Comparison of ENCODE assay signal across 19 cellular contexts in the genomic region with DNA sequence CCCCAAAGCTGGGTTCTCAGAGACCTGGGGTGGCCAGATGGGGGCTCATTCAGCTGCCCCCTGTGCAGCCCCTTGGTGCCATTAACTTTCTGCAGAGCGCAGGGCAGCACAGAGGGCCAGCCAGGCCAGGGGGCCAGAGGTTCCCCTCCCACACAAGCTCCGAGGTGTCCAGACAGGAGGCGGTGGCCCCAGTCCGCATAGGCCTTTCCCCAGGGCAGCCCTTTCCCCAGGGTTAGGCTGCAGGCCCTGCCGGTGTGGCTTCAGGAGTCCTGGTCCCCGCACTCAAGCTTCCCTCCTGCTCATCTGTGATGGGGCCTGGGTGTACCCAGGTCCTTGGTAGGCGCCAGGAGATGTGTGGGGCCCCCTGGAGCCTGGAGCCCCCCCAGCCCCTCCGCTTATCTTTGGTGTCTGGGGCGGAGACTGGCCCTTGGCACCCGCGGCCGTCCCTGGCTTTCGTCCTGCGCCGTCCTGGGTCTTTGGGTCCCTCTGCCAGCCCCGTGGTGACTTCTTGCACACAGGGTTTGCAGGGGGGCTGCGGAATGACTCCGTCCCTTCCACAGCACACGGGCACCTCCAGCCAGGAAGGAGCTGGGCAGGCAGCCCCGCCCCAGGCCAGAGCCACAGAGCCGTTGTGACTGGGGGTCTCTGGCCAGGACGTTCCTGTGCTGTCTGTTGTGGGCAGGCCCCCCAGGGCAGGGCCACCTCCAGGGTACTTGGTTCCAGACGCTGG.
"Had no signal": no experiment of that assay in that cellular context is flagged by ENCODE, and none has a peak within 500 bp of the region (broad histone marks: within the 10 kb centered on the region; RNA-seq: fewer than 3 reads in every experiment).

No MANE protein-coding gene starts in this region.

- DNase-seq: cortex of kidney; effector memory CD4-positive, alpha-beta T cell; mesenchymal stem cell; midbrain; nephron progenitor cell; small intestine; stimulated activated CD4-positive, alpha-beta T cell treated with anti-CD3 and anti-CD28 coated beads, Interleukin-12 subunit alpha, Interleukin-12 subunit beta, amount 100 ng/mL, for 4 hours; stimulated activated CD4-positive, alpha-beta T cell treated with anti-CD3 and anti-CD28 coated beads, Interleukin-2, amount 100 ng/mL, for 48 hours; stimulated activated naive CD4-positive, alpha-beta T cell treated with Interleukin-2 at 50 U/mL for 16 hours; testis; transverse colon had no signal

- H3K27me3 ChIP-seq: testis had no signal

- H3K9me3 ChIP-seq: heart right ventricle, left lung, neutrophil, testis, transverse colon had no signal

- H3K36me3 ChIP-seq: heart right ventricle, left lung, neutrophil, transverse colon had no signal

- H3K4me1 ChIP-seq: left lung, transverse colon had no signal

- H3K27ac ChIP-seq: heart right ventricle, left lung, neutrophil, testis, transverse colon had no signal

- H3K4me3 ChIP-seq: heart right ventricle, left lung, lung, testis, transverse colon had no signal

- FAIRE-seq: endometrium, frontal cortex, islet of Langerhans, small intestine had no signal

- ATAC-seq: esophagus mucosa, heart right ventricle, left lung had no signal
